Comparison of ENCODE assay signal across 28 cellular contexts in genomic region chr18:40782731-40783130, GRCh38.
"Had no signal": no experiment of that assay in that cellular context is flagged by ENCODE, and none has a peak within 500 bp of the region (broad histone marks: within the 10 kb centered on the region; RNA-seq: fewer than 3 reads in every experiment).

No MANE protein-coding gene starts in this region.

- H3K4me3 ChIP-seq: neural progenitor cell, ovary, psoas muscle, skin epidermis, smooth muscle cell, spleen, suprapubic skin, testis, tibial artery, transverse colon, upper lobe of right lung, uterus had no signal

- H3K9ac ChIP-seq: neural progenitor cell, parathyroid adenoma had no signal

- H3K36me3 ChIP-seq: neural progenitor cell, ovary, spleen, suprapubic skin, tibial artery, transverse colon, upper lobe of right lung, uterus had no signal

- ATAC-seq: natural killer cell; psoas muscle; right cardiac atrium; sciatic nerve; stimulated activated memory B cell treated with anti-CD40 and anti-IgM and Interleukin-4, amounts not matched to agents 10 μg/mL and 1 μg/mL and 100 μg/mL, for 72 hours; stimulated activated naive CD8-positive, alpha-beta T cell treated with anti-CD3 and anti-CD28 coated beads, Interleukin-15, amount 100 ng/mL, for 72 hours; stimulated activated naive CD8-positive, alpha-beta T cell treated with anti-CD3 and anti-CD28 coated beads, Interleukin-15, Interleukin-2, amounts not matched to agents 100 U/mL and 50 U/mL, for 24 hours; upper lobe of right lung had no signal

- H3K4me2 ChIP-seq: neural progenitor cell, smooth muscle cell had no signal

- H3K9me3 ChIP-seq: ovary, psoas muscle, spleen, suprapubic skin, testis, tibial artery, transverse colon, upper lobe of right lung, uterus had no signal

- H2AFZ ChIP-seq: neural progenitor cell, parathyroid adenoma had no signal

- H3K27ac ChIP-seq: neural progenitor cell, ovary, parathyroid adenoma, psoas muscle, skin epidermis, spleen, suprapubic skin, testis, tibial artery, transverse colon, upper lobe of right lung, uterus had no signal

- H3K4me1 ChIP-seq: neural progenitor cell, parathyroid adenoma, psoas muscle, spleen, suprapubic skin, testis, tibial artery, transverse colon, upper lobe of right lung, uterus had no signal

- H3K27me3 ChIP-seq: neural progenitor cell, ovary, spleen, suprapubic skin, testis, tibial artery, transverse colon, upper lobe of right lung, uterus had no signal

- DNase-seq: natural killer cell; occipital lobe; ovary; posterior cingulate gyrus; psoas muscle; right cardiac atrium; spleen; stimulated activated CD4-positive, alpha-beta T cell treated with anti-CD3 and anti-CD28 coated beads, Interleukin-12 subunit alpha, Interleukin-12 subunit beta, amount 100 ng/mL, for 4 hours; stimulated activated CD4-positive, alpha-beta T cell treated with anti-CD3 and anti-CD28 coated beads, Interleukin-1b, Interleukin-23, amount 100 ng/mL, for 48 hours; stimulated activated CD4-positive, alpha-beta T cell treated with anti-CD3 and anti-CD28 coated beads, Interleukin-4, amount 100 ng/mL, for 1 hour; stimulated activated CD4-positive, alpha-beta T cell treated with anti-CD3 and anti-CD28 coated beads, Interleukin-4, amount 100 ng/mL, for 4 hours; stimulated activated CD8-positive, alpha-beta memory T cell treated with anti-CD3 and anti-CD28 coated beads, Interleukin-4, amount 100 ng/mL, for 48 hours; stimulated activated naive CD4-positive, alpha-beta T cell; stimulated activated naive CD8-positive, alpha-beta T cell treated with anti-CD3 and anti-CD28 coated beads, Interleukin-15, amount 100 ng/mL, for 72 hours; stimulated activated naive CD8-positive, alpha-beta T cell treated with anti-CD3 and anti-CD28 coated beads, Interleukin-15, Interleukin-2, amounts not matched to agents 100 U/mL and 50 U/mL, for 24 hours; substantia nigra; testis; tibial artery; transverse colon; upper lobe of right lung; uterus had no signal
